ENCODE assay signal across 11 cellular contexts in the genomic region with DNA sequence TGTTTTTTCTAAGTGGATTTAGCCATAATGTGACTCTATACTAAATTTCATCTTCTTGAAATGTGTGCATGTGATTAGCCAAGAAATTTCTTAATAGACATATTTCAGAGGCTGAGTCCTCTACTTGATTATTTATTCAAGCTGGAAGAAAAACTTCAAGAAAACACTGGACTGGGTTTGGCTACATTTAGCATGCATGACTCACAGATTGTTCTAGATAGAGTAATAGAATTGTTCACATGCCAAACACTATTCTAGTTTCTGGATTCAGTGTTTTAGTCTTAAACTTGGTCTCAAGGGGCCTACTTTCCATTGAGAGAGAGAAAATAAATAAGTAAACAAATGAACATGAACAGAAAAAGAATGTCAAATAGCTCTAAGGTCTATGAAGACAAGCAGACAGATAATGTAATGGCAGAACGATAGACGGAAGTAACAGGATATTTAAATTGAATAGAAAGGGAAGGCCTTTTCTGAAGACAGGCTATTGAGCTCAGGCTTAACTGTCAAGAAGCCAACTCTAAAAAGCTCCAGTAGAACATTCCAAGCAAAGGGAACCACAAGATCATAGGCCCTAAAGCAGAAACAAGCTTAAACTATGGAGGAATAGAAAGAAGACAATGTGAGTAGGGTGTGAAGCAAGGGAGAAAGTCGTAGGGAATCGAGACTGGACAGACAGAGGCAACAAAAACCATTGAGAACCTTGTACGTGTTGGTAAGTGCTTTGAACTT.
DNase-seq lines count a peak whose midpoint lies in the region; ATAC-seq and TF ChIP-seq lines count a peak whose summit lies in the region.
"Had no signal": no experiment of that assay in that cellular context is flagged by ENCODE, and none has a peak within 500 bp of the region (broad histone marks: within the 10 kb centered on the region; RNA-seq: fewer than 3 reads in every experiment).

No MANE protein-coding gene starts in this region.

- no peak for TF ChIP-seq CTCF in brain microvascular endothelial cell (IDR thresholded peaks at IDR 0.05; ENCODE audit: low read depth, low read length, missing control alignments)

- in situ Hi-C loops in GM23248 (cut with MboI) (no loop called here), brain microvascular endothelial cell (cut with HindIII; ENCODE audit: low pct_ligation_motif_present, low sequenced_read_pairs) (no loop called here)

- H3F3A ChIP-seq in GM23248 (ENCODE audit: insufficient read depth), result peaks cover 48% of the 10 kb centered on the region

- H3K4me1 ChIP-seq in GM23248 (ENCODE audit: insufficient read depth) (peaks cover 52% of the 10 kb centered on the region), right cardiac atrium (ENCODE audit: control insufficient read depth, insufficient read depth, low read length) (no peaks in the 10 kb centered on the region)

- no peaks in the 10 kb centered on the region for H3K9me3 ChIP-seq in GM23248 (ENCODE audit: low read depth)
- H3K9me3 ChIP-seq in right cardiac atrium (ENCODE audit: control insufficient read depth, low read length), result no peaks in the 10 kb centered on the region
- H3K9me3 ChIP-seq: mucosa of descending colon had no signal

- peak overlapping the region; percentile 94 for H3K27ac ChIP-seq in GM23248
- H3K27ac ChIP-seq in brain microvascular endothelial cell, result peak overlapping the region; percentile 97
- H3K27ac ChIP-seq in right cardiac atrium (ENCODE audit: low read length), result peak overlapping the region; percentile 56

- intact Hi-C loops in right cardiac atrium (cut with DNase I), result no loop called here

- peak overlapping the region; percentile 71 for H2AFZ ChIP-seq in GM23248

- H3K9ac ChIP-seq in GM23248, result peak overlapping the region; percentile 58

- H3K79me2 ChIP-seq in GM23248 (ENCODE audit: insufficient read depth), result no peaks in the 10 kb centered on the region

- WGBS in GM23248 (ENCODE audit: low coverage in 1 of 2, low lambda C conversion rate in 2 of 2, missing lambda C conversion rate in 2 of 2), 2 experiments, result 20 to 24% methylated on average over 5 of the region's 5 CpGs
- 54% methylated on average over 5 of the region's 5 CpGs for WGBS in right cardiac atrium

- H3K36me3 ChIP-seq in GM23248 (ENCODE audit: low read depth) (no peaks in the 10 kb centered on the region), brain microvascular endothelial cell (replicated peaks) (no peaks in the 10 kb centered on the region)

- H3K4me2 ChIP-seq in GM23248 (ENCODE audit: unreplicated experiment), result peak overlapping the region; percentile 63

- ATAC-seq in right cardiac atrium (peak; percentile 78 to 91), HG03442 (IDR thresholded peaks at IDR 0.05; ENCODE audit: unreplicated experiment) (no peak), GM18907 (IDR thresholded peaks at IDR 0.05; ENCODE audit: unreplicated experiment) (no peak)
- ATAC-seq: activated T-cell treated with anti-CD3 and anti-CD28 coated beads, Interleukin-2, amount 50 U/mL, for 72 hours; mucosa of descending colon had no signal

- no peaks in the 10 kb centered on the region for H4K20me1 ChIP-seq in GM23248 (ENCODE audit: insufficient read depth)

- H3K4me3 ChIP-seq in GM23248 (peak overlapping the region; percentile 24; the same call in 1 of the 2 replicates), brain microvascular endothelial cell (ENCODE audit: low read depth, low read length) (no peak overlapping the region), right cardiac atrium (ENCODE audit: low read length) (no peak overlapping the region)
- H3K4me3 ChIP-seq: mucosa of descending colon had no signal

- H3K9me2 ChIP-seq in GM23248 (ENCODE audit: insufficient read depth), result no peaks in the 10 kb centered on the region

- no peaks in the 10 kb centered on the region for H3K27me3 ChIP-seq in GM23248 (replicated peaks; ENCODE audit: insufficient read depth)
- no peaks in the 10 kb centered on the region for H3K27me3 ChIP-seq in brain microvascular endothelial cell (replicated peaks)
- H3K27me3 ChIP-seq in right cardiac atrium (ENCODE audit: control insufficient read depth, insufficient read depth), result no peaks in the 10 kb centered on the region

- DNase-seq in GM23248 (peak; percentile 98), brain microvascular endothelial cell (peak; percentile 86), right cardiac atrium (no peak), stromal cell of bone marrow (ENCODE audit: low read depth) (peak; percentile 95), NCI-H2196 treated with DMSO at 0.1 percent for 48 hours (lab: John Stamatoyannopoulos, UW; ENCODE audit: unreplicated experiment) (no peak), Ammon's horn (ENCODE audit: low spot score) (no peak)
- DNase-seq: activated T-cell treated with anti-CD3 and anti-CD28 coated beads, Interleukin-2, amount 50 U/mL, for 72 hours; mucosa of descending colon; NK-92 treated with Interleukin-12 subunit alpha and Interleukin-12 subunit beta, amount 100 ng/mL, for 24 hours had no signal

Comparison
In these comparisons a context has a peak if more than half of its experiments do, and no peak if none do; other contexts are left out.
1. DNase-seq: peak in GM23248 (single experiment), brain microvascular endothelial cell (single experiment) and stromal cell of bone marrow (single experiment); none in right cardiac atrium (0 of 3), NCI-H2196 treated with DMSO at 0.1 percent for 48 hours (single experiment) and Ammon's horn (single experiment).
2. ATAC-seq: peak in right cardiac atrium (2 of 2); none in HG03442 (single experiment) and GM18907 (single experiment).
3. Peak in every context shown above with its lines, with median percentiles within 50 percentile points of each other: H3K27ac ChIP-seq.